Comparison of ENCODE assay signal across 30 cellular contexts in the genomic region with DNA sequence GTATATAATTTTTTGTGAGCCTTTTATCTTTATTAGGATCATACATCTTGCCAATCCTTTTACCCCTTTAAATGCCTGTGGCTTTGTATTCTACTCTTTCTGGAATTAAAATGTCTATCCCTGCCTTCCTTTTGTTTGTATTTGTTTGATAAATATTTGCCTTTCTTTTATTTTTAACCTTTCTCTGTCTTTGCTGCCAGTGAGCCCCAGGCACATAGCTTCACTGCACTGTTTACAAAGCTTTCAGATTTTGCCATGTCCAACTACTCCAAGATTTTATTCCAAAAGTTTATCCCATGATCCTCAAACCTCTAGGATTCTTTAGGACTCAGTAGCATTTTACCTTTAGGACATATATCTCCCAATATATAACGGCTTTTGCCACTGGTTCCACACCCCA.
"Had no signal": no experiment of that assay in that cellular context is flagged by ENCODE, and none has a peak within 500 bp of the region (broad histone marks: within the 10 kb centered on the region; RNA-seq: fewer than 3 reads in every experiment).

No MANE protein-coding gene starts in this region.

- H3K9me3 Mint-ChIP-seq: stimulated activated effector memory CD8-positive, alpha-beta T cell treated with anti-CD3 and anti-CD28 coated beads, Interleukin-12 subunit alpha, Interleukin-12 subunit beta, amount 100 ng/mL, for 72 hours; stimulated activated naive CD8-positive, alpha-beta T cell treated with anti-CD3 and anti-CD28 coated beads, Interleukin-15, Interleukin-2, amounts not matched to agents 100 ng/mL and 50 ng/mL, for 24 hours had no signal

- DNase-seq: naive thymus-derived CD4-positive, alpha-beta T cell; natural killer cell; occipital lobe; ovary; posterior cingulate gyrus; psoas muscle; right cardiac atrium; spleen; stimulated activated CD4-positive, alpha-beta T cell treated with anti-CD3 and anti-CD28 coated beads, Interleukin-15, amount 100 ng/mL, for 24 hours; stimulated activated CD4-positive, alpha-beta T cell treated with anti-CD3 and anti-CD28 coated beads, Interleukin-2, amount 100 ng/mL, for 24 hours; stimulated activated CD4-positive, alpha-beta T cell treated with anti-CD3 and anti-CD28 coated beads, Interleukin-2, amount 100 ng/mL, for 48 hours; stimulated activated CD4-positive, alpha-beta T cell treated with anti-CD3 and anti-CD28 coated beads, Interleukin-4, amount 100 ng/mL, for 24 hours; stimulated activated naive B cell treated with anti-CD40 and anti-IgM and Interleukin-4, amounts not matched to agents 10 μg/mL and 1 μg/mL and 100 μg/mL, for 72 hours; stimulated activated naive CD4-positive, alpha-beta T cell treated with Interleukin-2 at 50 U/mL for 16 hours; stomach; thyroid gland; trophoblast cell; upper lobe of left lung had no signal

- H3K4me3 ChIP-seq: neural progenitor cell, ovary, psoas muscle, skin epidermis, smooth muscle cell, spleen, stomach, thoracic aorta, thyroid gland, tibial nerve, upper lobe of left lung, vagina had no signal

- H3K27me3 ChIP-seq: neural progenitor cell, ovary, spleen, stomach, thyroid gland, tibial nerve, upper lobe of left lung, vagina had no signal

- H3K9me3 ChIP-seq: ovary, psoas muscle, spleen, stomach, thoracic aorta, thyroid gland, tibial nerve, upper lobe of left lung, vagina had no signal

- H3K36me3 Mint-ChIP-seq: natural killer cell; neural progenitor cell; stimulated activated effector memory CD8-positive, alpha-beta T cell treated with anti-CD3 and anti-CD28 coated beads, Interleukin-12 subunit alpha, Interleukin-12 subunit beta, amount 100 ng/mL, for 72 hours; stimulated activated naive B cell treated with anti-CD40 and anti-IgM and Interleukin-4, amounts not matched to agents 10 μg/mL and 1 μg/mL and 100 μg/mL, for 72 hours had no signal

- ATAC-seq: naive thymus-derived CD4-positive, alpha-beta T cell; natural killer cell; psoas muscle; right cardiac atrium; sciatic nerve; stimulated activated effector memory CD8-positive, alpha-beta T cell treated with anti-CD3 and anti-CD28 coated beads, Interleukin-12 subunit alpha, Interleukin-12 subunit beta, amount 100 ng/mL, for 72 hours; stimulated activated naive B cell treated with anti-CD40 and anti-IgM and Interleukin-4, amounts not matched to agents 10 μg/mL and 1 μg/mL and 100 μg/mL, for 72 hours had no signal

- H3K27me3 Mint-ChIP-seq: progenitor cell of endocrine pancreas; stimulated activated naive CD8-positive, alpha-beta T cell treated with anti-CD3 and anti-CD28 coated beads, Interleukin-15, Interleukin-2, amounts not matched to agents 100 ng/mL and 50 ng/mL, for 24 hours had no signal

- H3K4me3 Mint-ChIP-seq: naive thymus-derived CD4-positive, alpha-beta T cell; natural killer cell; nephron; neural progenitor cell; stimulated activated effector memory CD8-positive, alpha-beta T cell treated with anti-CD3 and anti-CD28 coated beads, Interleukin-12 subunit alpha, Interleukin-12 subunit beta, amount 100 ng/mL, for 72 hours; stimulated activated naive B cell treated with anti-CD40 and anti-IgM and Interleukin-4, amounts not matched to agents 10 μg/mL and 1 μg/mL and 100 μg/mL, for 72 hours; stimulated activated naive CD8-positive, alpha-beta T cell treated with anti-CD3 and anti-CD28 coated beads, Interleukin-15, Interleukin-2, amounts not matched to agents 100 ng/mL and 50 ng/mL, for 24 hours had no signal

- H3K4me1 Mint-ChIP-seq: naive thymus-derived CD4-positive, alpha-beta T cell; natural killer cell; nephron; stimulated activated effector memory CD8-positive, alpha-beta T cell treated with anti-CD3 and anti-CD28 coated beads, Interleukin-12 subunit alpha, Interleukin-12 subunit beta, amount 100 ng/mL, for 72 hours; stimulated activated naive B cell treated with anti-CD40 and anti-IgM and Interleukin-4, amounts not matched to agents 10 μg/mL and 1 μg/mL and 100 μg/mL, for 72 hours had no signal

- H3K27ac ChIP-seq: neural progenitor cell, ovary, parathyroid adenoma, psoas muscle, skin epidermis, spleen, stomach, thoracic aorta, thyroid gland, tibial nerve, upper lobe of left lung, vagina had no signal

- H3K36me3 ChIP-seq: neural progenitor cell, ovary, spleen, stomach, thoracic aorta, thyroid gland, tibial nerve, upper lobe of left lung, vagina had no signal

- H3K4me1 ChIP-seq: neural progenitor cell, parathyroid adenoma, psoas muscle, spleen, stomach, thyroid gland, tibial nerve, upper lobe of left lung, vagina had no signal

- H3K27ac Mint-ChIP-seq: naive thymus-derived CD4-positive, alpha-beta T cell; natural killer cell; nephron; neural progenitor cell; progenitor cell of endocrine pancreas; stimulated activated effector memory CD8-positive, alpha-beta T cell treated with anti-CD3 and anti-CD28 coated beads, Interleukin-12 subunit alpha, Interleukin-12 subunit beta, amount 100 ng/mL, for 72 hours; stimulated activated naive B cell treated with anti-CD40 and anti-IgM and Interleukin-4, amounts not matched to agents 10 μg/mL and 1 μg/mL and 100 μg/mL, for 72 hours; stimulated activated naive CD8-positive, alpha-beta T cell treated with anti-CD3 and anti-CD28 coated beads, Interleukin-15, Interleukin-2, amounts not matched to agents 100 ng/mL and 50 ng/mL, for 24 hours had no signal
